ENCODE assay signal across 15 cellular contexts in genomic region chr2:12478151-12479041, GRCh38.
A peak's percentile ranks its signal among the peaks of the same experiment; 100 is the strongest.
DNase-seq lines count a peak whose midpoint lies in the region; ATAC-seq and TF ChIP-seq lines count a peak whose summit lies in the region.
"Had no signal": no experiment of that assay in that cellular context is flagged by ENCODE, and none has a peak within 500 bp of the region (broad histone marks: within the 10 kb centered on the region; RNA-seq: fewer than 3 reads in every experiment).

No MANE protein-coding gene starts in this region.

- H3K4me3 Mint-ChIP-seq in chondrocyte (ENCODE audit: unreplicated experiment) (no peak overlapping the region), Caco-2 (ENCODE audit: unreplicated experiment) (no peak overlapping the region)

- intact Hi-C loops in psoas muscle (cut with DNase I), result no loop called here
- intact Hi-C loops in Caco-2 (cut with micrococcal nuclease; ENCODE audit: unreplicated experiment), result no loop called here

- WGBS in liver, result 64% methylated on average over 7 of the region's 7 CpGs
- WGBS in psoas muscle, 3 donors, result 93 to 94% (median 94%) methylated on average over 7 of the region's 7 CpGs

- no peak for TF ChIP-seq CTCF in chondrocyte (IDR thresholded peaks at IDR 0.05)
- TF ChIP-seq CTCF in liver (IDR thresholded peaks at IDR 0.05; ENCODE audit: low read depth, low read length, missing input control), result no peak
- no peak for TF ChIP-seq CTCF in thoracic aorta (IDR thresholded peaks at IDR 0.05)
- no peak for TF ChIP-seq CTCF in psoas muscle (IDR thresholded peaks at IDR 0.05)
- no peak for TF ChIP-seq CTCF in Caco-2 (IDR thresholded peaks at IDR 0.05; ENCODE audit: insufficient read depth in 1 of 2, low read depth in 1 of 2, low read length in 1 of 2, severe bottlenecking in 1 of 2, unreplicated experiment in 1 of 2)

- TF ChIP-seq RAD21 in liver (IDR thresholded peaks at IDR 0.05), result peak in 1 of 2 donors; percentile 23

- H3K36me3 Mint-ChIP-seq in chondrocyte (ENCODE audit: low read depth) (no peaks in the 10 kb centered on the region), Caco-2 (ENCODE audit: insufficient read depth, unreplicated experiment) (no peaks in the 10 kb centered on the region)

- no peak overlapping the region for H3K9ac ChIP-seq in liver (ENCODE audit: low read depth in 1 of 2, low read length in 2 of 2)
- H3K9ac ChIP-seq: BLaER1 had no signal

- H3K9me3 Mint-ChIP-seq in chondrocyte (ENCODE audit: low read depth) (peaks cover 2% of the 10 kb centered on the region), Caco-2 (ENCODE audit: unreplicated experiment) (peaks cover 18% of the 10 kb centered on the region)

- peak overlapping the region; percentile 92 for H3K27ac Mint-ChIP-seq in chondrocyte (ENCODE audit: unreplicated experiment)
- no peak overlapping the region for H3K27ac Mint-ChIP-seq in Caco-2 (ENCODE audit: unreplicated experiment)

- no peaks in the 10 kb centered on the region for H3K36me3 ChIP-seq in liver (ENCODE audit: control insufficient read depth in 4 of 4, insufficient read depth in 3 of 4, low read depth in 1 of 4, low read length in 3 of 4)
- no peaks in the 10 kb centered on the region for H3K36me3 ChIP-seq in thoracic aorta
- H3K36me3 ChIP-seq in H7 (replicated peaks; ENCODE audit: control insufficient read depth, insufficient read depth, low read length), result no peaks in the 10 kb centered on the region
- no peaks in the 10 kb centered on the region for H3K36me3 ChIP-seq in psoas muscle (ENCODE audit: insufficient read depth in 1 of 2, low read depth in 1 of 2)
- no peaks in the 10 kb centered on the region for H3K36me3 ChIP-seq in Caco-2 (ENCODE audit: control insufficient read depth, insufficient read depth, low read length)
- H3K36me3 ChIP-seq: BLaER1 had no signal

- peaks cover 18% of the 10 kb centered on the region for H3K4me1 Mint-ChIP-seq in chondrocyte (ENCODE audit: low read depth)
- peaks cover 6% of the 10 kb centered on the region for H3K4me1 Mint-ChIP-seq in Caco-2 (ENCODE audit: low read depth, unreplicated experiment)

- no peak overlapping the region for H3K4me3 ChIP-seq in liver (ENCODE audit: low read depth in 1 of 3, low read length in 3 of 3)
- H3K4me3 ChIP-seq in thoracic aorta, result peak overlapping the region; percentile 32
- H3K4me3 ChIP-seq in H7 (ENCODE audit: insufficient read depth, low read depth, low read length), result no peak overlapping the region
- H3K4me3 ChIP-seq in psoas muscle, result no peak overlapping the region
- H3K4me3 ChIP-seq in Caco-2 (ENCODE audit: low read depth, low read length), result no peak overlapping the region
- H3K4me3 ChIP-seq: BLaER1 had no signal

- no peaks in the 10 kb centered on the region for H3K27me3 Mint-ChIP-seq in chondrocyte (ENCODE audit: low read depth)
- peaks cover 2% of the 10 kb centered on the region for H3K27me3 Mint-ChIP-seq in Caco-2 (ENCODE audit: insufficient read depth, unreplicated experiment)

- CTCF ChIA-PET in Caco-2 (lab: Charles Lee), result no interaction called here

- H3K27ac ChIP-seq in liver (ENCODE audit: low read depth in 1 of 2, low read length in 2 of 2), result no peak overlapping the region
- H3K27ac ChIP-seq in thoracic aorta, result peak overlapping the region in 1 of 2 donors; percentile 61
- no peak overlapping the region for H3K27ac ChIP-seq in psoas muscle
- H3K27ac ChIP-seq: BLaER1 had no signal

- no peak for ATAC-seq in thoracic aorta (ENCODE audit: insufficient number of reproducible peaks, low FRiP score, low read depth)
- no peak for ATAC-seq in psoas muscle

- peaks cover 0 to 8% (median 4%) of the 10 kb centered on the region in 4 donors for H3K4me1 ChIP-seq in liver (ENCODE audit: control insufficient read depth in 4 of 4, insufficient read depth in 4 of 4, low read length in 3 of 4)
- peaks cover 8 to 19% of the 10 kb centered on the region in 2 donors for H3K4me1 ChIP-seq in thoracic aorta (ENCODE audit: control insufficient read depth in 1 of 2, low read depth in 2 of 2)
- H3K4me1 ChIP-seq in psoas muscle, result no peaks in the 10 kb centered on the region
- no peaks in the 10 kb centered on the region for H3K4me1 ChIP-seq in Caco-2
- H3K4me1 ChIP-seq: BLaER1 had no signal

- DNase-seq in M059J (ENCODE audit: low read depth), result peak; percentile 27
- DNase-seq in chondrocyte (ENCODE audit: low spot score), result no peak
- no peak for DNase-seq in thoracic aorta (ENCODE audit: low spot score)
- no peak for DNase-seq in H7
- no peak for DNase-seq in psoas muscle
- no peak for DNase-seq in Caco-2
- DNase-seq: DMS153; Kasumi-1; NCI-H146; NCI-H2107; NCI-H226; NCI-H526 treated with DMSO at 0.1 percent for 48 hours; NK-92 treated with Interleukin-12 subunit alpha and Interleukin-12 subunit beta, amount 100 ng/mL, for 24 hours had no signal

- POLR2A ChIA-PET in Caco-2 (lab: Charles Lee), result no interaction called here

- H3K27me3 ChIP-seq in liver (ENCODE audit: control insufficient read depth in 4 of 4, insufficient read depth in 4 of 4, low read length in 3 of 4), result no peaks in the 10 kb centered on the region
- no peaks in the 10 kb centered on the region for H3K27me3 ChIP-seq in thoracic aorta (replicated peaks; ENCODE audit: insufficient read depth)
- H3K27me3 ChIP-seq in H7 (ENCODE audit: control insufficient read depth, insufficient read depth, low read length), result no peaks in the 10 kb centered on the region
- no peaks in the 10 kb centered on the region for H3K27me3 ChIP-seq in psoas muscle (ENCODE audit: insufficient read depth in 3 of 3, low read length in 2 of 3)
- H3K27me3 ChIP-seq in Caco-2 (replicated peaks; ENCODE audit: control insufficient read depth, insufficient read depth, low read length), result no peaks in the 10 kb centered on the region
- H3K27me3 ChIP-seq: BLaER1 had no signal

- H3K9me3 ChIP-seq in liver (ENCODE audit: control insufficient read depth in 4 of 4, low read length in 3 of 4), result no peaks in the 10 kb centered on the region
- H3K9me3 ChIP-seq in thoracic aorta, result no peaks in the 10 kb centered on the region
- no peaks in the 10 kb centered on the region for H3K9me3 ChIP-seq in psoas muscle
- peaks cover 3% of the 10 kb centered on the region; the same call in 1 of the 2 replicates for H3K9me3 ChIP-seq in Caco-2

- BruUV-seq in Caco-2 (replicated peaks; lab: Mats Ljungman, UMichigan), result no TSS peak

TF ChIP-seq in liver, 16 proteins besides CTCF, POLR2A, EP300 and RAD21:
- TF ChIP-seq RXRA (IDR thresholded peaks at IDR 0.05) (peak; percentile 15 to 49), HNF4A (conservative IDR thresholded peaks at IDR 0.05) (peak; percentile 13 to 20), GABPA (IDR thresholded peaks at IDR 0.05 in 1 of 2, conservative IDR thresholded peaks at IDR 0.05 in 1 of 2) (no peak), YY1 (IDR thresholded peaks at IDR 0.05) (peak; percentile 35), FOXA1 (IDR thresholded peaks at IDR 0.05) (no peak), MAX (IDR thresholded peaks at IDR 0.05) (peak; percentile 23)
